In genomic region chr13:20505405-20506366, GRCh38 we compare ENCODE assay signal across 1 cellular context.
TF ChIP-seq lines count a peak whose summit lies in the region.

No MANE protein-coding gene starts in this region.

TF ChIP-seq in HepG2, 621 proteins besides CTCF, POLR2A, EP300 and RAD21 (continued from another document):
- TF ChIP-seq FOXK1 (CRISPR knock-in tag; IDR thresholded peaks at IDR 0.05; ENCODE audit: borderline replicate concordance, low read depth) (peak; percentile 78; the same call in 1 of the 2 replicates), CEBPG (CRISPR knock-in tag; IDR thresholded peaks at IDR 0.05) (peak; percentile 63), GABPA (IDR thresholded peaks at IDR 0.05; ENCODE audit: low read depth, low read length) (no peak), GABPA (CRISPR knock-in tag; IDR thresholded peaks at IDR 0.05; ENCODE audit: low read depth) (peak; percentile 24; the same call in 1 of the 2 replicates), SMC3 (IDR thresholded peaks at IDR 0.05; ENCODE audit: low read length) (0 out of 2 replicates have a peak, but pooled peaks have one; percentile 14), ZNF878 (CRISPR knock-in tag; IDR thresholded peaks at IDR 0.05) (peak; percentile 30; the same call in 1 of the 2 replicates), FOXO1 (CRISPR knock-in tag; IDR thresholded peaks at IDR 0.05) (peak; percentile 86), GRHL1 (CRISPR knock-in tag; conservative IDR thresholded peaks at IDR 0.05) (no peak), NKX3-1 (CRISPR knock-in tag; IDR thresholded peaks at IDR 0.05) (0 out of 2 replicates have a peak, but pooled peaks have one; percentile 43), KDM6A (CRISPR knock-in tag; IDR thresholded peaks at IDR 0.05; ENCODE audit: low read depth) (peak; percentile 55; the same call in 1 of the 2 replicates), ZNF430 (CRISPR knock-in tag; IDR thresholded peaks at IDR 0.05) (peak; percentile 57; the same call in 1 of the 2 replicates), U2AF1 (optimal IDR thresholded peaks at IDR 0.05; ENCODE audit: low read depth, low read length) (no peak), ZFX (CRISPR knock-in tag; IDR thresholded peaks at IDR 0.05; ENCODE audit: low read depth) (peak; percentile 39; the same call in 1 of the 2 replicates)
